2 cellular contexts compared by ENCODE assay signal in genomic region chr13:72656357-72656756, GRCh38.
A peak's percentile ranks its signal among the peaks of the same experiment; 100 is the strongest.
TF ChIP-seq lines count a peak whose summit lies in the region.

No MANE protein-coding gene starts in this region.

TF ChIP-seq in HEK293, 187 proteins besides CTCF, POLR2A, EP300 and RAD21:
- TF ChIP-seq, protein P1, sequence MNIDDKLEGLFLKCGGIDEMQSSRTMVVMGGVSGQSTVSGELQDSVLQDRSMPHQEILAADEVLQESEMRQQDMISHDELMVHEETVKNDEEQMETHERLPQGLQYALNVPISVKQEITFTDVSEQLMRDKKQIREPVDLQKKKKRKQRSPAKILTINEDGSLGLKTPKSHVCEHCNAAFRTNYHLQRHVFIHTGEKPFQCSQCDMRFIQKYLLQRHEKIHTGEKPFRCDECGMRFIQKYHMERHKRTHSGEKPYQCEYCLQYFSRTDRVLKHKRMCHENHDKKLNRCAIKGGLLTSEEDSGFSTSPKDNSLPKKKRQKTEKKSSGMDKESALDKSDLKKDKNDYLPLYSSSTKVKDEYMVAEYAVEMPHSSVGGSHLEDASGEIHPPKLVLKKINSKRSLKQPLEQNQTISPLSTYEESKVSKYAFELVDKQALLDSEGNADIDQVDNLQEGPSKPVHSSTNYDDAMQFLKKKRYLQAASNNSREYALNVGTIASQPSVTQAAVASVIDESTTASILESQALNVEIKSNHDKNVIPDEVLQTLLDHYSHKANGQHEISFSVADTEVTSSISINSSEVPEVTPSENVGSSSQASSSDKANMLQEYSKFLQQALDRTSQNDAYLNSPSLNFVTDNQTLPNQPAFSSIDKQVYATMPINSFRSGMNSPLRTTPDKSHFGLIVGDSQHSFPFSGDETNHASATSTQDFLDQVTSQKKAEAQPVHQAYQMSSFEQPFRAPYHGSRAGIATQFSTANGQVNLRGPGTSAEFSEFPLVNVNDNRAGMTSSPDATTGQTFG (tag by site-specific recombination; IDR thresholded peaks at IDR 0.05; ENCODE audit: borderline replicate concordance) = no peak
- TF ChIP-seq ZNF10 (tag by site-specific recombination; IDR thresholded peaks at IDR 0.05) = peak; percentile 94
- TF ChIP-seq ZNF335 (tag by site-specific recombination; conservative IDR thresholded peaks at IDR 0.05) = no peak
- TF ChIP-seq, protein P2, sequence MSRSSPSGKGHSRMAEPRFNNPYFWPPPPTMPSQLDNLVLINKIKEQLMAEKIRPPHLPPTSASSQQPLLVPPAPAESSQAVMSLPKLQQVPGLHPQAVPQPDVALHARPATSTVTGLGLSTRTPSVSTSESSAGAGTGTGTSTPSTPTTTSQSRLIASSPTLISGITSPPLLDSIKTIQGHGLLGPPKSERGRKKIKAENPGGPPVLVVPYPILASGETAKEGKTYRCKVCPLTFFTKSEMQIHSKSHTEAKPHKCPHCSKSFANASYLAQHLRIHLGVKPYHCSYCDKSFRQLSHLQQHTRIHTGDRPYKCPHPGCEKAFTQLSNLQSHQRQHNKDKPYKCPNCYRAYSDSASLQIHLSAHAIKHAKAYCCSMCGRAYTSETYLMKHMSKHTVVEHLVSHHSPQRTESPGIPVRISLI (tag by site-specific recombination; IDR thresholded peaks at IDR 0.05) = no peak

TF ChIP-seq in K562, 482 proteins besides CTCF, POLR2A, EP300 and RAD21 (continued from another document):
- TF ChIP-seq E2F6 (IDR thresholded peaks at IDR 0.05; ENCODE audit: borderline replicate concordance in 1 of 2, extremely low read depth in 1 of 2, insufficient read depth in 1 of 2, insufficient read length in 1 of 2, low read depth in 1 of 2, low read length in 1 of 2, poor library complexity in 1 of 2, severe bottlenecking in 1 of 2) (no peak), MAZ (CRISPR knock-in tag; conservative IDR thresholded peaks at IDR 0.05 in 1 of 2, IDR thresholded peaks at IDR 0.05 in 1 of 2) (no peak), ZNF134 (CRISPR knock-in tag; conservative IDR thresholded peaks at IDR 0.05) (peak; percentile 94), GABPA (tag; conservative IDR thresholded peaks at IDR 0.05; ENCODE audit: low read depth) (no peak), SMAD4 (CRISPR knock-in tag; conservative IDR thresholded peaks at IDR 0.05) (no peak), POLR2H (tag; IDR thresholded peaks at IDR 0.05; ENCODE audit: low read depth) (no peak)
TF ChIP-seq in K562: peak in this region for 2.
